8 cellular contexts compared by ENCODE assay signal in genomic region chr15:30922469-30923311, GRCh38. TPM values are rescaled to one million over a fixed set of nuclear protein-coding genes. Genes with fewer than 3 reads are reported as not detected.
DNase-seq lines count a peak whose midpoint lies in the region; ATAC-seq and TF ChIP-seq lines count a peak whose summit lies in the region.

No MANE protein-coding gene starts in this region.

- WGBS in psoas muscle, 3 donors: 42 to 52% (median 42%) methylated on average over 14 of the region's 14 CpGs

- in situ Hi-C loops in astrocyte of the cerebellum (cut with HindIII; ENCODE audit: low sequenced_read_pairs): no loop called here

- no peak for TF ChIP-seq CTCF in astrocyte of the cerebellum (IDR thresholded peaks at IDR 0.05; ENCODE audit: low read depth, low read length, missing control alignments)
- TF ChIP-seq CTCF in right atrium auricular region (IDR thresholded peaks at IDR 0.05): no peak
- no peak for TF ChIP-seq CTCF in psoas muscle (IDR thresholded peaks at IDR 0.05)

- no peak overlapping the region for H3K4me3 ChIP-seq in astrocyte of the cerebellum (ENCODE audit: low read depth, low read length)
- no peak overlapping the region for H3K4me3 ChIP-seq in right atrium auricular region
- H3K4me3 ChIP-seq in psoas muscle: no peak overlapping the region

- H3K27ac ChIP-seq in right atrium auricular region: peak overlapping the region; percentile 73 to 78
- peak overlapping the region; percentile 72 for H3K27ac ChIP-seq in psoas muscle

- H3K27me3 ChIP-seq in right atrium auricular region: no peaks in the 10 kb centered on the region
- no peaks in the 10 kb centered on the region for H3K27me3 ChIP-seq in psoas muscle (ENCODE audit: insufficient read depth in 3 of 3, low read length in 2 of 3)

- H3K9me3 ChIP-seq in right atrium auricular region (no peaks in the 10 kb centered on the region), psoas muscle (no peaks in the 10 kb centered on the region)

- H3K36me3 ChIP-seq in right atrium auricular region: peaks cover 55% of the 10 kb centered on the region
- H3K36me3 ChIP-seq in psoas muscle (ENCODE audit: insufficient read depth in 1 of 2, low read depth in 1 of 2): peaks cover 5 to 91% of the 10 kb centered on the region in 2 donors

- DNase-seq in ELR (ENCODE audit: low read depth) (peak; percentile 3), astrocyte of the cerebellum (ENCODE audit: low read depth) (peak; percentile 91), right atrium auricular region (ENCODE audit: low spot score) (no peak), psoas muscle (no peak), DMS153 treated with DMSO at 0.1 percent for 48 hours (lab: John Stamatoyannopoulos, UW; ENCODE audit: unreplicated experiment) (no peak)
- DNase-seq in activated CD4-positive, alpha-beta T cell treated with anti-CD3 and anti-CD28 coated beads for 1 hour: no peak

- ATAC-seq in psoas muscle (peak; percentile 30 to 43 (median 36)), esophagus mucosa (no peak), GM21360 (IDR thresholded peaks at IDR 0.05; ENCODE audit: unreplicated experiment) (no peak)

- peaks cover 0 to 28% of the 10 kb centered on the region in 2 donors for H3K4me1 ChIP-seq in right atrium auricular region
- peaks cover 50% of the 10 kb centered on the region for H3K4me1 ChIP-seq in psoas muscle

- intact Hi-C loops in psoas muscle (cut with DNase I): loop anchor here in 1 of 2 donors (5.0 kb wide), 1 partner anchor 40 kb away; no protein-coding TSS in a partner anchor

RNA-seq across cellular contexts. Expression of gene FAN1, which starts 19.0 kb away (rescaled TPM):
- 10 to 100 TPM in 1 of 2 donors, 1 to 10 TPM in 1; 8.7 to 17.3 TPM for total RNA-seq in right atrium auricular region
- 10 to 100 TPM; 13.5 to 27.5 (median 25.2) TPM for total RNA-seq in psoas muscle
- 10 to 100 TPM; 12.4 to 64.2 (median 13.5) TPM for polyA plus RNA-seq in psoas muscle
- 8.3 TPM for total RNA-seq in esophagus mucosa

Comparison
In these comparisons a context has a peak if more than half of its experiments do, and no peak if none do; other contexts are left out.
1. DNase-seq: peak in ELR (single experiment) and astrocyte of the cerebellum (single experiment); none in right atrium auricular region (single experiment), psoas muscle (0 of 2), activated CD4-positive, alpha-beta T cell treated with anti-CD3 and anti-CD28 coated beads for 1 hour (single experiment) and DMS153 treated with DMSO at 0.1 percent for 48 hours (single experiment).
2. ATAC-seq: peak in psoas muscle (4 of 4); none in esophagus mucosa (single experiment) and GM21360 (single experiment).